In the genomic region with DNA sequence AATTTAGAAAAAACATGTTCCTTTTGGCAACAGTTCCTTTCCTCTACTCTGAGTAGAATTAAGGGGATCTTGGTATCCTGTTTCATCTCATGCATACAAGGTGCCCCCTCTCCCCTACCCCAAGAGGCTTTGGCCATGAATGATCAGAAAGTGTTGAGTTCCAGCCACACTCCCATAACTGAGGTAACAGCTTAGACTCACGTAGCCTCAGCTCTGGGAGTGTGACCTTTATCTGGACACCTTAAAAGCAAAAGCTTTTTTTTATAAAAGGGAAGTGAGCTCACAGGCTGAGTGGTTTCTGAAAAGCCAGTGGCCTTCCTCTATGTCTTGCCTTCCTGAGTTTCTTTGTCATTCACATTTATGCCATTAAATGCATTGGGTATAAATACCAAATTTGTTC, we compare ENCODE assay signal across 9 cellular contexts. TPM values are rescaled to one million over a fixed set of nuclear protein-coding genes. Genes with fewer than 3 reads are reported as not detected.
DNase-seq lines count a peak whose midpoint lies in the region; ATAC-seq, FAIRE-seq and TF ChIP-seq lines count a peak whose summit lies in the region.
"Had no signal": no experiment of that assay in that cellular context is flagged by ENCODE, and none has a peak within 500 bp of the region (broad histone marks: within the 10 kb centered on the region; RNA-seq: fewer than 3 reads in every experiment).

No MANE protein-coding gene starts in this region.

- TF ChIP-seq CTCF in GM12875 (IDR thresholded peaks at IDR 0.05; ENCODE audit: borderline replicate concordance, insufficient read depth, low read depth, low read length) (no peak), GM12878 (IDR thresholded peaks at IDR 0.05 in 2 of 3, conservative IDR thresholded peaks at IDR 0.05 in 1 of 3; ENCODE audit: control insufficient read depth in 2 of 3, extremely low read depth in 1 of 3, insufficient read depth in 1 of 3, low read depth in 3 of 3, low read length in 3 of 3) (no peak), neural progenitor cell (IDR thresholded peaks at IDR 0.05) (no peak), A673 (conservative IDR thresholded peaks at IDR 0.05; ENCODE audit: low read depth, low read length) (no peak)

- no peaks in the 10 kb centered on the region for H3F3A ChIP-seq in neural progenitor cell (ENCODE audit: low read depth)

- peaks cover 14% of the 10 kb centered on the region for H3K4me1 Mint-ChIP-seq in neural progenitor cell

- peaks cover 15% of the 10 kb centered on the region for H3K4me1 ChIP-seq in GM12878 (ENCODE audit: control insufficient read depth, insufficient read depth, low read length)
- H3K4me1 ChIP-seq in neural progenitor cell: no peaks in the 10 kb centered on the region
- H3K4me1 ChIP-seq in A673 (ENCODE audit: insufficient read depth, low read length, poor library complexity, severe bottlenecking): no peaks in the 10 kb centered on the region

- RAD21 ChIA-PET in GM12878 (lab: Charles Lee; ENCODE audit: unreplicated experiment): interaction anchor here (1.0 to 1.9 kb wide), 3 partner anchors 14 to 84 kb away, joined by 4 to 6 read pairs (median 4); no protein-coding TSS in a partner anchor

- in situ Hi-C loops in GM12878 (cut with MboI): no loop called here

- peak in 1 of 2 experiments; percentile 40; a peak in 1 of 4 replicates for TF ChIP-seq EP300 in GM12878 (IDR thresholded peaks at IDR 0.05; ENCODE audit: borderline replicate concordance in 1 of 2, control insufficient read depth in 1 of 2, low read depth in 2 of 2, low read length in 2 of 2)

- CTCF ChIA-PET in GM12878 (lab: Yijun Ruan, JAX): interaction anchor here (0.6 to 2.7 kb wide), 7 partner anchors 16 to 197 kb away, joined by 3 to 13 read pairs (median 3); no protein-coding TSS in a partner anchor
- CTCF ChIA-PET in A673 (lab: Charles Lee): no interaction called here

- H3K27me3 Mint-ChIP-seq in neural progenitor cell (ENCODE audit: insufficient read depth, low read depth): no peaks in the 10 kb centered on the region

- FAIRE-seq in GM12878 (lab: Jason Lieb, UNC): peak; percentile 85
- FAIRE-seq: astrocyte had no signal

- H3K79me2 ChIP-seq in GM12878 (ENCODE audit: control insufficient read depth, insufficient read depth, low read length): no peaks in the 10 kb centered on the region; the same call in none of the 2 replicates
- H3K79me2 ChIP-seq in neural progenitor cell (ENCODE audit: low read depth): no peaks in the 10 kb centered on the region

- H3K27me3 ChIP-seq in GM12878 (replicated peaks in 1 of 2; ENCODE audit: control insufficient read depth in 2 of 2, insufficient read depth in 2 of 2, low read length in 1 of 2) (no peaks in the 10 kb centered on the region), neural progenitor cell (no peaks in the 10 kb centered on the region), A673 (replicated peaks; ENCODE audit: insufficient read depth, low read depth, low read length, poor library complexity) (peaks cover 4% of the 10 kb centered on the region)

- ATAC-seq in GM21367 (IDR thresholded peaks at IDR 0.05; ENCODE audit: unreplicated experiment) (peak; percentile 66), HG03558 (IDR thresholded peaks at IDR 0.05; ENCODE audit: extremely low read depth, unreplicated experiment) (peak; percentile 63), GM12878 (peak; percentile 79)

- POLR2A ChIA-PET in GM12878 (lab: Charles Lee): interaction anchor here (1.1 kb wide), 1 partner anchor 181 kb away, joined by 3 read pairs; no protein-coding TSS in a partner anchor
- POLR2A ChIA-PET in A673 (lab: Charles Lee; ENCODE audit: low non-redundant PET): interaction anchor here (0.5 kb wide), 1 partner anchor 485 kb away, joined by 4 read pairs; no protein-coding TSS in a partner anchor

- peak overlapping the region; percentile 87 for H3K27ac ChIP-seq in GM12878 (ENCODE audit: control insufficient read depth, insufficient read depth)
- H3K27ac ChIP-seq in neural progenitor cell: no peak overlapping the region
- H3K27ac ChIP-seq in A673 (ENCODE audit: low read depth, low read length, poor library complexity, severe bottlenecking): no peak overlapping the region

- no peaks in the 10 kb centered on the region for H3K9me3 Mint-ChIP-seq in neural progenitor cell

- 0% methylated on average over 1 of the region's 1 CpG for WGBS in GM12878 (ENCODE audit: insufficient coverage, insufficient replicate concordance, low lambda C conversion rate, missing lambda C conversion rate)

- H3K4me2 ChIP-seq in GM12878 (ENCODE audit: control insufficient read depth, insufficient read depth) (peak overlapping the region; percentile 70), neural progenitor cell (no peak overlapping the region)

- SMC1A ChIA-PET in GM12878 (lab: Charles Lee; ENCODE audit: uncharacterized antibody, unreplicated experiment): interaction anchor here (0.7 to 3.2 kb wide), 5 partner anchors 10 to 176 kb away, joined by 3 to 22 read pairs (median 5); partner anchors contain the start of gene MED7

- H3K9me3 ChIP-seq in GM12878 (replicated peaks; ENCODE audit: control insufficient read depth, insufficient read depth, low read length): no peaks in the 10 kb centered on the region
- H3K9me3 ChIP-seq in neural progenitor cell (ENCODE audit: low read depth): no peaks in the 10 kb centered on the region
- no peaks in the 10 kb centered on the region for H3K9me3 ChIP-seq in A673 (ENCODE audit: low read depth, low read length, poor library complexity, severe bottlenecking)

- H3K9ac ChIP-seq in GM12878 (ENCODE audit: control insufficient read depth, insufficient read depth, low read length) (peak overlapping the region; percentile 52; the same call in 1 of the 2 replicates), neural progenitor cell (no peak overlapping the region)

- H3K36me3 Mint-ChIP-seq in neural progenitor cell: no peaks in the 10 kb centered on the region

- DNase-seq in GM12878 (ENCODE audit: low read depth, low spot score) (peak; percentile 59), neural progenitor cell (ENCODE audit: low spot score) (no peak), A673 (ENCODE audit: low spot score) (no peak), occipital lobe (lab: John Stamatoyannopoulos, UW) (no peak), HuH-7 (ENCODE audit: low spot score) (no peak)

- no peak overlapping the region for H3K27ac Mint-ChIP-seq in neural progenitor cell

- BruUV-seq in GM12878 (replicated peaks; lab: Mats Ljungman, UMichigan): no TSS peak
- BruUV-seq in A673 (replicated peaks; lab: Mats Ljungman, UMichigan): no TSS peak

- no peaks in the 10 kb centered on the region for H4K20me1 ChIP-seq in GM12878 (ENCODE audit: control insufficient read depth, insufficient read depth)
- H4K20me1 ChIP-seq in neural progenitor cell (ENCODE audit: low read depth): no peaks in the 10 kb centered on the region

- peak; percentile 38; the same call in 1 of the 2 replicates for TF ChIP-seq POLR2A in GM12878 (IDR thresholded peaks at IDR 0.05; ENCODE audit: low read depth, low read length)

- H3K4me3 ChIP-seq in GM12875 (ENCODE audit: low read depth, low read length) (peak overlapping the region; percentile 16), GM12878 (peak overlapping the region; percentile 22; the same call in 1 of the 2 replicates), neural progenitor cell (no peak overlapping the region), A673 (ENCODE audit: low read depth, low read length, poor library complexity, severe bottlenecking) (no peak overlapping the region)

- no peak overlapping the region for H3K4me3 Mint-ChIP-seq in neural progenitor cell

- H2AFZ ChIP-seq in GM12878 (ENCODE audit: control insufficient read depth, low read depth, low read length): peak overlapping the region; percentile 73
- no peak overlapping the region for H2AFZ ChIP-seq in neural progenitor cell (replicated peaks)

- H3K36me3 ChIP-seq in GM12878 (ENCODE audit: control insufficient read depth in 2 of 2, insufficient read depth in 2 of 2, low read length in 1 of 2) (no peaks in the 10 kb centered on the region), neural progenitor cell (no peaks in the 10 kb centered on the region), A673 (ENCODE audit: insufficient read depth, low read length, poor library complexity, severe bottlenecking) (no peaks in the 10 kb centered on the region)

- intact Hi-C loops in GM12878 (cut with micrococcal nuclease; ENCODE audit: unreplicated experiment): loop anchor here (2.0 to 10.0 kb wide), 2 partner anchors 35 to 185 kb away; no protein-coding TSS in a partner anchor
- intact Hi-C loops in A673 (cut with micrococcal nuclease; ENCODE audit: unreplicated experiment): no loop called here

- TF ChIP-seq RAD21 in GM12878 (IDR thresholded peaks at IDR 0.05; ENCODE audit: insufficient read depth, low read depth, low read length): 0 out of 2 replicates have a peak, but pooled peaks have one; percentile 6

RNA-seq across cellular contexts. Expression of gene HAVCR2, which starts 0.9 kb away (rescaled TPM):
- 50.4 and 51.9 TPM in 2 replicates for total RNA-seq in GM12878 (2013; cell fraction: nucleolus; rRNA removed)
- total RNA-seq in GM12878 (2014; rRNA removed) (6.6 and 9.0 TPM in 2 replicates), GM12878 (2014; rRNA removed; fragmentation: Illumina TruSeq; extraction: Trizol) (7.2 and 7.6 TPM in 2 replicates), GM12878 (2021) (5.2 and 6.5 TPM in 2 replicates), neural progenitor cell (ENCODE audit: low replicate concordance) (0.19 and 0.37 TPM in 2 replicates), A673 (2021) (0.13 and 0.19 TPM in 2 replicates), occipital lobe (7.0 TPM)
- polyA plus RNA-seq in GM12878 (2011; ENCODE audit: low read depth): 3.8 TPM
- polyA plus RNA-seq in GM12878 (2011; rRNA removed) (5.2 and 5.4 TPM in 2 replicates), GM12878 (2014; fragmentation: Illumina TruSeq; extraction: Trizol) (7.3 and 7.6 TPM in 2 replicates), GM12878 (2014; fragmentation: Nextera tagmentation; extraction: Ambion mirVana) (1 to 10 TPM; 7.2 to 7.5 TPM), GM12878 (2014; rRNA removed) (6.0 and 7.4 TPM in 2 replicates), GM12878 (2016; fragmentation: Nextera tagmentation; extraction: Ambion mirVana) (1 to 10 TPM; 5.5 to 6.0 TPM)
- polyA plus RNA-seq in GM12878 (2011; cell fraction: cytosol; rRNA removed): 3.4 and 4.6 TPM in 2 replicates
- 2.4 and 2.5 TPM in 2 replicates for polyA plus RNA-seq in GM12878 (2011; cell fraction: nucleus; rRNA removed)
- polyA plus RNA-seq in GM12878 (2012): 3.9 and 8.2 TPM in 2 replicates
- polyA minus RNA-seq in GM12878 (2011; rRNA and poly(A)+ RNA removed): 7.3 and 8.2 TPM in 2 replicates
- 1.5 and 4.5 TPM in 2 replicates for polyA minus RNA-seq in GM12878 (2011; cell fraction: cytosol; rRNA and poly(A)+ RNA removed)
- 4.8 and 6.6 TPM in 2 replicates for polyA minus RNA-seq in GM12878 (2011; cell fraction: nucleus; rRNA and poly(A)+ RNA removed)

RNA-seq across cellular contexts. Expression of gene MED7, which starts 32.9 kb away (rescaled TPM):
- total RNA-seq in GM12878 (2013; cell fraction: nucleolus; rRNA removed): 20.0 and 22.5 TPM in 2 replicates
- 9.3 and 11.7 TPM in 2 replicates for total RNA-seq in GM12878 (2014; rRNA removed)
- total RNA-seq in GM12878 (2014; rRNA removed; fragmentation: Illumina TruSeq; extraction: Trizol): 15.8 and 20.7 TPM in 2 replicates
- total RNA-seq in GM12878 (2021): 11.0 and 12.3 TPM in 2 replicates
- 7.3 TPM for polyA plus RNA-seq in GM12878 (2011; ENCODE audit: low read depth)
- polyA plus RNA-seq in GM12878 (2011; rRNA removed): 22.6 and 36.0 TPM in 2 replicates
- 6.9 and 9.2 TPM in 2 replicates for polyA plus RNA-seq in GM12878 (2011; cell fraction: cytosol; rRNA removed)
- polyA plus RNA-seq in GM12878 (2011; cell fraction: nucleus; rRNA removed): 8.2 and 9.0 TPM in 2 replicates
- 13.4 and 15.7 TPM in 2 replicates for polyA plus RNA-seq in GM12878 (2012)
- polyA plus RNA-seq in GM12878 (2014; fragmentation: Illumina TruSeq; extraction: Trizol): 22.7 and 28.8 TPM in 2 replicates
- polyA plus RNA-seq in GM12878 (2014; fragmentation: Nextera tagmentation; extraction: Ambion mirVana): 10 to 100 TPM; 42.6 to 47.7 TPM
- polyA plus RNA-seq in GM12878 (2014; rRNA removed): 11.3 and 18.1 TPM in 2 replicates
- polyA plus RNA-seq in GM12878 (2016; fragmentation: Nextera tagmentation; extraction: Ambion mirVana): 10 to 100 TPM; 30.2 to 35.1 TPM
- polyA minus RNA-seq in GM12878 (2011; rRNA and poly(A)+ RNA removed): 7.9 and 11.0 TPM in 2 replicates
- polyA minus RNA-seq in GM12878 (2011; cell fraction: cytosol; rRNA and poly(A)+ RNA removed): 4.1 and 4.7 TPM in 2 replicates
- polyA minus RNA-seq in GM12878 (2011; cell fraction: nucleus; rRNA and poly(A)+ RNA removed): 5.6 and 6.8 TPM in 2 replicates
- 18.6 and 32.5 TPM in 2 replicates for total RNA-seq in neural progenitor cell (ENCODE audit: low replicate concordance)
- 8.7 and 9.4 TPM in 2 replicates for total RNA-seq in A673 (2021)
- 36.3 TPM for total RNA-seq in occipital lobe

RNA-seq across cellular contexts. Expression of gene HAVCR1, which starts 50.8 kb away (rescaled TPM):
- total RNA-seq in GM12878 (2013; cell fraction: nucleolus; rRNA removed): 2.3 and 3.9 TPM in 2 replicates
- total RNA-seq in GM12878 (2014; rRNA removed) (0.45 TPM in 1 of 2 replicates, not detected in the other), GM12878 (2014; rRNA removed; fragmentation: Illumina TruSeq; extraction: Trizol) (not detected in 2 replicates), GM12878 (2021) (not detected in 2 replicates), neural progenitor cell (ENCODE audit: low replicate concordance) (not detected in 2 replicates), A673 (2021) (not detected in 2 replicates), occipital lobe (0.31 TPM)
- polyA plus RNA-seq in GM12878 (2011; ENCODE audit: low read depth): 0.13 TPM
- polyA plus RNA-seq in GM12878 (2011; rRNA removed) (0.07 and 0.08 TPM in 2 replicates), GM12878 (2014; fragmentation: Illumina TruSeq; extraction: Trizol) (0.33 TPM in 1 of 2 replicates, not detected in the other), GM12878 (2014; fragmentation: Nextera tagmentation; extraction: Ambion mirVana) (not detected), GM12878 (2014; rRNA removed) (not detected in 2 replicates), GM12878 (2016; fragmentation: Nextera tagmentation; extraction: Ambion mirVana) (not detected)
- polyA plus RNA-seq in GM12878 (2011; cell fraction: cytosol; rRNA removed): not detected in 2 replicates
- 0.24 and 0.26 TPM in 2 replicates for polyA plus RNA-seq in GM12878 (2011; cell fraction: nucleus; rRNA removed)
- not detected in 2 replicates for polyA plus RNA-seq in GM12878 (2012)
- polyA minus RNA-seq in GM12878 (2011; rRNA and poly(A)+ RNA removed): 0.37 TPM in 1 of 2 replicates, not detected in the other
- polyA minus RNA-seq in GM12878 (2011; cell fraction: cytosol; rRNA and poly(A)+ RNA removed): not detected in 2 replicates
- 1.5 TPM in 1 of 2 replicates, not detected in the other for polyA minus RNA-seq in GM12878 (2011; cell fraction: nucleus; rRNA and poly(A)+ RNA removed)

RNA-seq across cellular contexts. Expression of gene GARIN3, which starts 56.3 kb away (rescaled TPM):
- total RNA-seq in GM12878 (2013; cell fraction: nucleolus; rRNA removed): not detected in 2 replicates
- total RNA-seq in GM12878 (2014; rRNA removed) (not detected in 2 replicates), GM12878 (2014; rRNA removed; fragmentation: Illumina TruSeq; extraction: Trizol) (not detected in 2 replicates), GM12878 (2021) (not detected in 2 replicates), neural progenitor cell (ENCODE audit: low replicate concordance) (not detected in 2 replicates), A673 (2021) (not detected in 2 replicates), occipital lobe (not detected)
- polyA plus RNA-seq in GM12878 (2011; ENCODE audit: low read depth): not detected
- polyA plus RNA-seq in GM12878 (2011; rRNA removed) (not detected in 2 replicates), GM12878 (2014; fragmentation: Illumina TruSeq; extraction: Trizol) (not detected in 2 replicates), GM12878 (2014; fragmentation: Nextera tagmentation; extraction: Ambion mirVana) (not detected), GM12878 (2014; rRNA removed) (not detected in 2 replicates), GM12878 (2016; fragmentation: Nextera tagmentation; extraction: Ambion mirVana) (under 1 TPM in 1 of 2 experiments, not detected in 1; 0.15 TPM)
- not detected in 2 replicates for polyA plus RNA-seq in GM12878 (2011; cell fraction: cytosol; rRNA removed)
- polyA plus RNA-seq in GM12878 (2011; cell fraction: nucleus; rRNA removed): not detected in 2 replicates
- polyA plus RNA-seq in GM12878 (2012): not detected in 2 replicates
- polyA minus RNA-seq in GM12878 (2011; rRNA and poly(A)+ RNA removed): not detected in 2 replicates
- not detected in 2 replicates for polyA minus RNA-seq in GM12878 (2011; cell fraction: cytosol; rRNA and poly(A)+ RNA removed)
- polyA minus RNA-seq in GM12878 (2011; cell fraction: nucleus; rRNA and poly(A)+ RNA removed): not detected in 2 replicates
- total RNA-seq: astrocyte had no signal

Comparison
In these comparisons a context has a peak if more than half of its experiments do, and no peak if none do; other contexts are left out.
1. H3K4me3 ChIP-seq: peak in GM12875 (single experiment) and GM12878 (single experiment); none in neural progenitor cell (single experiment) and A673 (single experiment).
2. Peak in every context shown above with its lines, with median percentiles within 50 percentile points of each other: ATAC-seq.